11 cellular contexts compared by ENCODE assay signal in the genomic region with DNA sequence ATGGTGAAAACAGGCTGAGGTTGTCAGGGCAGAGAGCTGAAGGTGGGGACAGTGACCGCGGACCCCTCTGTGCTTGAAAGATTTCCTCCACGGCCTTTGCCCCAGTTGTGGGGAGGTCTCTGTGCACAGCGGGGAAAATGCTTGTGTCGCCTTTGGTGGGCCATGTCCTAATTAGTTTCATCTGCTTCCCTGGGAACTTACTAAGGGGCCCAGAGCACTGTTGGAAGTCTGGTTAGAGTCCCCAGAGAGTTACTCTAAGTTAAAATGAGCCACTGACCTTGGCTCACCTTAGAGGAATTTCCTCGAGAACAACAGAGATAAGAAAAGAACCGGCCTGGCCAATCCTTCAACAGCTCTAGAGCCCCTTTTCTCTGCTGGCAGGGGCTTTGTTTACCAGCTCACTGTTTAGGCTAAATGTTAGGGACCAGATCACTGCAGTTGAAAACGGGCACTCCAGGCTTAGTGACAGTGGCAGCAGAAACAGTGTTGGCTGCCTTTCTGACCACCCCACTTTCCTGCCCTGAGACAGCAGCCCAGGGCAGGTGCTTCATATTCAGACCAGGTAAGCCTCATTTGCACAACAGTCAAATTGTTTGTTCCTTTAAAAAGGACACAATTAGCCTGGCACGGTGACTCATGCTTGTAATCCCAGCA. TPM values are rescaled to one million over a fixed set of nuclear protein-coding genes. Genes with fewer than 3 reads are reported as not detected.
DNase-seq lines count a peak whose midpoint lies in the region; ATAC-seq and TF ChIP-seq lines count a peak whose summit lies in the region.
"Had no signal": no experiment of that assay in that cellular context is flagged by ENCODE, and none has a peak within 500 bp of the region (broad histone marks: within the 10 kb centered on the region; RNA-seq: fewer than 3 reads in every experiment).

No MANE protein-coding gene starts in this region.

- intact Hi-C loops in left cardiac atrium (cut with DNase I), result no loop called here
- intact Hi-C loops in ovary (cut with DNase I), result no loop called here

- H3K36me3 ChIP-seq in ovary, result no peaks in the 10 kb centered on the region

- no peaks in the 10 kb centered on the region for H3K27me3 ChIP-seq in ovary
- H3K27me3 ChIP-seq: BLaER1 had no signal

- peak overlapping the region; percentile 1 to 46 for H3K27ac ChIP-seq in ovary
- H3K27ac ChIP-seq: BLaER1, HL-60 had no signal

- TF ChIP-seq CTCF in WI38 (IDR thresholded peaks at IDR 0.05; ENCODE audit: low read depth, low read length), result no peak
- TF ChIP-seq CTCF in ovary (IDR thresholded peaks at IDR 0.05), result no peak

- 20 to 27% (median 26%) methylated on average over 9 of the region's 9 CpGs for WGBS in ovary, 3 donors

- no peak for TF ChIP-seq POLR2A in ovary (IDR thresholded peaks at IDR 0.05)

- no peaks in the 10 kb centered on the region for H3K9me3 ChIP-seq in ovary
- H3K9me3 ChIP-seq: BLaER1 had no signal

- DNase-seq in Daoy (ENCODE audit: low read depth), result peak; percentile 21
- no peak for DNase-seq in left cardiac atrium
- no peak for DNase-seq in ovary
- no peak for DNase-seq in HPDE6-E6E7 (ENCODE audit: extremely low spot score)
- no peak for DNase-seq in activated CD8-positive, alpha-beta memory T cell treated with anti-CD3 and anti-CD28 coated beads, Interleukin-2, amount 50 U/mL, for 48 hours
- DNase-seq: NCI-H2171 had no signal

- ATAC-seq in left cardiac atrium, result peak; percentile 50 to 56
- no peak for ATAC-seq in HG02970 (IDR thresholded peaks at IDR 0.05; ENCODE audit: low FRiP score, unreplicated experiment)
- no peak for ATAC-seq in HG02571 (IDR thresholded peaks at IDR 0.05; ENCODE audit: unreplicated experiment)

- TF ChIP-seq EP300 in ovary (IDR thresholded peaks at IDR 0.05), result no peak

- H3K4me3 ChIP-seq in WI38 (ENCODE audit: low read depth, low read length) (0 out of 2 replicates have a peak overlapping the region, but pooled peaks have one; percentile 6), ovary (no peak overlapping the region)
- H3K4me3 ChIP-seq: BLaER1 had no signal

- H3K4me1 ChIP-seq in ovary (ENCODE audit: insufficient read depth), result peaks cover 24% of the 10 kb centered on the region

RNA-seq across cellular contexts. Expression of a gene that starts 38.0 kb away (rescaled TPM):
- 94.3 and 98.6 TPM in 2 replicates for total RNA-seq in Daoy (2014; rRNA removed; shearing (Covaris generic))
- 10 to 100 TPM; 25.7 to 27.4 TPM for total RNA-seq in left cardiac atrium
- 10 to 100 TPM; 25.0 to 46.8 (median 29.1) TPM for total RNA-seq in ovary
- polyA plus RNA-seq in ovary, result 10 to 100 TPM; 23.2 to 46.1 TPM

RNA-seq across cellular contexts. Expression of a gene that starts 52.5 kb away (rescaled TPM):
- total RNA-seq in Daoy (2014; rRNA removed; shearing (Covaris generic)), result 73.3 and 87.1 TPM in 2 replicates
- total RNA-seq in left cardiac atrium (10 to 100 TPM in 1 of 2 donors, 1 to 10 TPM in 1; 9.2 to 12.3 TPM), ovary (10 to 100 TPM; 24.0 to 42.5 (median 30.3) TPM)
- 10 to 100 TPM; 18.9 to 42.6 TPM for polyA plus RNA-seq in ovary

Comparison
In these comparisons a context has a peak if more than half of its experiments do, and no peak if none do; other contexts are left out.
1. ATAC-seq: peak in left cardiac atrium (2 of 2); none in HG02970 (single experiment) and HG02571 (single experiment).